9 cellular contexts compared by ENCODE assay signal in the genomic region with DNA sequence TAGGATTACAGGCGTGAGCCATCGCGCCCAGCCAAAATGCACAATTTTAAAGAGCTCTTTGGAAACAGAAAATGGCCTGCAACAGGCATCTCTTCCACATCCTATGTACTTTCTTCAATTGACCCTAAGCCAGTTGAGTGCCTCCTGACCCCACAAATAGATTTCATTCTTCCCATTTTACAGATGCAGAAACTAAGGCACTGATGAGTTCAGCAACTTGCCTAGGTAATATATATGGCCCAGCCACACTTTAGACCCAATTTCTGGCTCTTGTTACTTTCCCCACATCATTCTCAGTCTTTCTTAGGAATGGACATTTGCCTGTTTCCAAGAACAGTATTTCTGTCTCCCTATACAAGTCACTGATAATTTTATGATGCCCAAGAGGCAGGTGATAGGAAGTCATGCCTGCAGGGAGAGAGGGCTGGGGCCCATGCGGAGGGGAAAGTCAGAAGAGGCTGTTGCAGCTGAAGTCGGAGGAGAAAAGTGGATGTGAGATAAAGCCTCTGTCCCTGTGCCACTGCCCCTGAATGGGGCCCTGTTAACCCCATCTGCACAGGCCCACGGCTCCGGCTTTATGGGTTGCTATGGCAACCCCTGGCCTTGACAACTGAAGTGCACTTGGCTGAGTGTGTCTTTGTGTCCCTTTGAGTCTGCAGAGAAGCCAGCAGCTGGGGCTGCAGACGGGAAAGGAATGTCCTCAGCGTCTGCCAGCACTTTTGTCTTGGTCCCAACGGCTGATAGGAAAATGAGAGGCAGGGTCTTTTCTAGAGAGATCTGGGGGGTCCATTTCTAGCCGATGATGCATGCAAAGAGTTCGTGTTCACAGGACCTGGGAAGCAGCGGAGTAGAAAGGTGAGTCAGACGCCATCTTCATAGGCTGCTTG. TPM values are rescaled to one million over a fixed set of nuclear protein-coding genes. Genes with fewer than 3 reads are reported as not detected.
A peak's percentile ranks its signal among the peaks of the same experiment; 100 is the strongest.
DNase-seq lines count a peak whose midpoint lies in the region; ATAC-seq, FAIRE-seq and TF ChIP-seq lines count a peak whose summit lies in the region.
"Had no signal": no experiment of that assay in that cellular context is flagged by ENCODE, and none has a peak within 500 bp of the region (broad histone marks: within the 10 kb centered on the region; RNA-seq: fewer than 3 reads in every experiment).

No MANE protein-coding gene starts in this region.

- H3K27ac ChIP-seq in small intestine (ENCODE audit: low read depth in 1 of 2, low read length in 1 of 2), result no peak overlapping the region

- FAIRE-seq in small intestine (lab: Jason Lieb, UNC), result no peak
- FAIRE-seq: endometrium had no signal

- no peaks in the 10 kb centered on the region for H3K4me1 ChIP-seq in small intestine (ENCODE audit: control insufficient read depth in 2 of 2, insufficient read depth in 1 of 2, low read depth in 1 of 2, low read length in 1 of 2)

- TF ChIP-seq CTCF in foreskin fibroblast (IDR thresholded peaks at IDR 0.05; ENCODE audit: low read depth, low read length), result no peak

- no peaks in the 10 kb centered on the region for H3K9me3 ChIP-seq in small intestine (ENCODE audit: control insufficient read depth, low read depth)

- intact Hi-C loops in head of caudate nucleus (cut with DNase I), result no loop called here

- H3K4me3 ChIP-seq in small intestine (ENCODE audit: low read depth in 1 of 2, low read length in 2 of 2), result no peak overlapping the region
- no peak overlapping the region for H3K4me3 ChIP-seq in foreskin fibroblast (ENCODE audit: low read depth in 1 of 2, low read length in 2 of 2)

- 35 to 46% (median 39%) methylated on average over 14 of the region's 14 CpGs for WGBS in small intestine, 3 donors

- peak; percentile 25 for DNase-seq in HuH-7.5 (ENCODE audit: low spot score)
- peak; percentile 94 for DNase-seq in NCI-H748 (lab: John Stamatoyannopoulos, UW; ENCODE audit: unreplicated experiment)
- peak in 34 of 42 donors; percentile 13 to 66 (median 42) for DNase-seq in head of caudate nucleus
- peak; percentile 12 for DNase-seq in small intestine
- DNase-seq in foreskin fibroblast, result no peak
- no peak for DNase-seq in NCI-H1694 (lab: John Stamatoyannopoulos, UW)
- DNase-seq: activated T-cell treated with anti-CD3 and anti-CD28 coated beads for 4 hours had no signal

- H3K36me3 ChIP-seq in small intestine (ENCODE audit: control insufficient read depth in 2 of 2, insufficient read depth in 2 of 2, low read length in 2 of 2), result no peaks in the 10 kb centered on the region

- H3K27me3 ChIP-seq in small intestine (ENCODE audit: control insufficient read depth in 2 of 2, insufficient read depth in 2 of 2, low read length in 2 of 2), result no peaks in the 10 kb centered on the region

- ATAC-seq in GM18867 (IDR thresholded peaks at IDR 0.05; ENCODE audit: unreplicated experiment), result no peak

RNA-seq across cellular contexts. Expression of a gene that starts 45.9 kb away (rescaled TPM):
- 10 to 100 TPM; 13.4 to 41.6 (median 28.9) TPM for polyA plus RNA-seq in small intestine

Comparison
In these comparisons a context has a peak if more than half of its experiments do, and no peak if none do; other contexts are left out.
1. DNase-seq: peak in HuH-7.5 (single experiment), NCI-H748 (single experiment), head of caudate nucleus (34 of 42) and small intestine (single experiment); none in foreskin fibroblast (0 of 2) and NCI-H1694 (single experiment).